In the genomic region with DNA sequence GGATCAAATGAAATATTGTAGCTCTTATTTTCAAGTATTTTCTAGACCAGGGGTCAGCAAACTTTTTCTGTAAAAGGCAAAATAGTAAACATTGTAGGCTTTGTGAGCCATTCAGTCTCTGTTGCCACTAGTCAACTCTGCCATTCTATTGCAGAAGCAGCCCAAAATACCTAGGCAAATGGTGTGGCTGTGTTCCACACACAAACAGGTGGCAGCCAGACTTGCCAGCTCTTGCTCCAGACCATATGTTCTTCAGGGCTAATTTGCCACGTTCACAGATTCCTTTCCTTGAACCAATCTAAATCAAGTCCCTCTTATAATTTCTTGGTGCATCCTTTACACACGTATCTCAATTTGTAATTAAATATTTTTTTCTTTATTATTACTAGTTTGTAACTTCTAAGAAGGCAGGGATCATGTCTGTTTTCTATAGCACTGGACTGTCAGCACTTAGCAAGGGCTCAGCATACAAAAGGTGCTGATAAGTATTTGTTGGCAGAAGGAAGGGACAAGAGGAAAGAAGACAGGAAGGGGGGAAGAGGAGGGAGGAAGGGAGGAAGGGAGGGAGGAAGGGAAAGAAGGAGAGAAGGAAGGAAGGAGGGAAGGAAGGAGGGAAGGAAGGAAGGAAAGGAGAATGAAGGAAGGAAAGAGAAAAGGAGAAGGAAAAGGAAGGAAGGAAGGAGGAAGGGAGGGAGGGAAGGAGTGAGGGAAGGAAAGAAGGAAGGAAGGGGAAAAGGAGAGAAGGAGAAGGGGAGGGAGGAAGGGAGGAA, we compare ENCODE assay signal across 10 cellular contexts.
A peak's percentile ranks its signal among the peaks of the same experiment; 100 is the strongest.
DNase-seq lines count a peak whose midpoint lies in the region; ATAC-seq, FAIRE-seq and TF ChIP-seq lines count a peak whose summit lies in the region.
"Had no signal": no experiment of that assay in that cellular context is flagged by ENCODE, and none has a peak within 500 bp of the region (broad histone marks: within the 10 kb centered on the region; RNA-seq: fewer than 3 reads in every experiment).

No MANE protein-coding gene starts in this region.

- no peaks in the 10 kb centered on the region for H3K27me3 Mint-ChIP-seq in activated CD4-positive, alpha-beta T cell treated with anti-CD3 and anti-CD28 coated beads, Interleukin-2, amount 10 ng/mL, durations not matched to agents 7 days and 5 days

- peaks cover 6% of the 10 kb centered on the region for H3K9me3 Mint-ChIP-seq in activated CD4-positive, alpha-beta T cell treated with anti-CD3 and anti-CD28 coated beads, Interleukin-2, amount 10 ng/mL, durations not matched to agents 7 days and 5 days

- in situ Hi-C loops in HepG2 (cut with HindIII; ENCODE audit: extremely low pct_ligation_motif_present, low pct_unique_long_range_greater_than_20kb): no loop called here
- in situ Hi-C loops in GM23248 (cut with MboI): no loop called here

- no peak for TF ChIP-seq RAD21 in HepG2 (CRISPR knock-in tag; IDR thresholded peaks at IDR 0.05)

- CTCF ChIA-PET in HepG2 (lab: Yijun Ruan, JAX; ENCODE audit: low intra/inter-chr PET ratio, low total read pairs): no interaction called here
- CTCF ChIA-PET in activated CD4-positive, alpha-beta T cell treated with anti-CD3 and anti-CD28 coated beads, Interleukin-2, amount 10 ng/mL, durations not matched to agents 7 days and 5 days (lab: Charles Lee): interaction anchor here (1.7 kb wide), 1 partner anchor 18 kb away, joined by 4 read pairs; no protein-coding TSS in a partner anchor

- no peak overlapping the region for H3K27ac Mint-ChIP-seq in activated CD4-positive, alpha-beta T cell treated with anti-CD3 and anti-CD28 coated beads, Interleukin-2, amount 10 ng/mL, durations not matched to agents 7 days and 5 days

- H3K9me3 ChIP-seq in HepG2 (ENCODE audit: low read length): no peaks in the 10 kb centered on the region
- H3K9me3 ChIP-seq in right lobe of liver: no peaks in the 10 kb centered on the region
- no peaks in the 10 kb centered on the region for H3K9me3 ChIP-seq in GM23248 (ENCODE audit: low read depth)

- POLR2A ChIA-PET in HepG2 (lab: Yijun Ruan, JAX): no interaction called here
- POLR2A ChIA-PET in activated CD4-positive, alpha-beta T cell treated with anti-CD3 and anti-CD28 coated beads, Interleukin-2, amount 10 ng/mL, durations not matched to agents 7 days and 5 days (lab: Charles Lee): no interaction called here

- no TSS peak for BruUV-seq in HepG2 (replicated peaks; lab: Mats Ljungman, UMichigan)

- H3K36me3 ChIP-seq in HepG2 (replicated peaks in 1 of 2; ENCODE audit: control insufficient read depth in 1 of 2, insufficient read depth in 2 of 2, low read length in 2 of 2) (no peaks in the 10 kb centered on the region), right lobe of liver (no peaks in the 10 kb centered on the region), GM23248 (ENCODE audit: low read depth) (no peaks in the 10 kb centered on the region)

- no peaks in the 10 kb centered on the region; the same call in 1 of the 2 replicates for H3K9me2 ChIP-seq in GM23248 (ENCODE audit: insufficient read depth)

- no peak overlapping the region for H3K4me3 Mint-ChIP-seq in activated CD4-positive, alpha-beta T cell treated with anti-CD3 and anti-CD28 coated beads, Interleukin-2, amount 10 ng/mL, durations not matched to agents 7 days and 5 days

- H4K20me1 ChIP-seq in HepG2 (ENCODE audit: insufficient read depth, low read length) (no peaks in the 10 kb centered on the region), GM23248 (ENCODE audit: insufficient read depth) (no peaks in the 10 kb centered on the region)

- TF ChIP-seq EP300 in HepG2 (IDR thresholded peaks at IDR 0.05; ENCODE audit: low read depth in 2 of 2, low read length in 2 of 2) (no peak), HepG2 (CRISPR knock-in tag; IDR thresholded peaks at IDR 0.05; ENCODE audit: borderline replicate concordance) (no peak)

- no peak for DNase-seq in HepG2 (ENCODE audit: low spot score)
- DNase-seq in right lobe of liver: no peak
- no peak for DNase-seq in HCEC 1CT
- DNase-seq in activated effector memory CD4-positive, alpha-beta T cell treated with anti-CD3 and anti-CD28 coated beads, Interleukin-2, amount 50 U/mL, for 16 hours: no peak
- no peak for DNase-seq in activated CD4-positive, alpha-beta T cell treated with anti-CD3 and anti-CD28 coated beads, Interleukin-2, amount 10 ng/mL, durations not matched to agents 7 days and 5 days
- DNase-seq in GM23248: no peak
- DNase-seq: activated gamma-delta T cell treated with Interleukin-2 at 50 U/mL for 16 hours, retina had no signal

- peaks cover 30% of the 10 kb centered on the region for H3K4me1 Mint-ChIP-seq in activated CD4-positive, alpha-beta T cell treated with anti-CD3 and anti-CD28 coated beads, Interleukin-2, amount 10 ng/mL, durations not matched to agents 7 days and 5 days

- H3K4me2 ChIP-seq in HepG2 (ENCODE audit: low read depth, low read length) (no peak overlapping the region), GM23248 (ENCODE audit: unreplicated experiment) (no peak overlapping the region)

- H2AFZ ChIP-seq in HepG2 (ENCODE audit: low read length) (no peak overlapping the region), GM23248 (no peak overlapping the region)

- H3K4me3 ChIP-seq in HepG2 (replicated peaks in 1 of 3; ENCODE audit: insufficient read depth in 1 of 3, low read depth in 2 of 3, low read length in 3 of 3): no peak overlapping the region
- H3K4me3 ChIP-seq in right lobe of liver: no peak overlapping the region
- H3K4me3 ChIP-seq in GM23248: no peak overlapping the region

- peaks cover 13% of the 10 kb centered on the region for H3F3A ChIP-seq in GM23248 (ENCODE audit: insufficient read depth)

- peaks cover 8% of the 10 kb centered on the region; the same call in 1 of the 2 replicates for H3K4me1 ChIP-seq in HepG2 (ENCODE audit: insufficient read depth, low read length)
- no peaks in the 10 kb centered on the region for H3K4me1 ChIP-seq in right lobe of liver
- peaks cover 8% of the 10 kb centered on the region; the same call in 1 of the 2 replicates for H3K4me1 ChIP-seq in GM23248 (ENCODE audit: insufficient read depth)

- H3K36me3 Mint-ChIP-seq in activated CD4-positive, alpha-beta T cell treated with anti-CD3 and anti-CD28 coated beads, Interleukin-2, amount 10 ng/mL, durations not matched to agents 7 days and 5 days (ENCODE audit: low read depth): peaks cover 30% of the 10 kb centered on the region

- H3K9ac ChIP-seq in HepG2 (ENCODE audit: insufficient read depth, low read depth, low read length): no peak overlapping the region
- no peak overlapping the region for H3K9ac ChIP-seq in GM23248

- no peak for ATAC-seq in HepG2
- ATAC-seq in right lobe of liver: no peak
- ATAC-seq in HG03039 (IDR thresholded peaks at IDR 0.05; ENCODE audit: unreplicated experiment): peak; percentile 70

- no peaks in the 10 kb centered on the region; a peak in 1 of 5 replicates for H3K27me3 ChIP-seq in HepG2 (ENCODE audit: control insufficient read depth in 1 of 2, insufficient read depth in 2 of 2, low read length in 2 of 2)
- no peaks in the 10 kb centered on the region for H3K27me3 ChIP-seq in right lobe of liver
- H3K27me3 ChIP-seq in GM23248 (replicated peaks; ENCODE audit: insufficient read depth): no peaks in the 10 kb centered on the region

- intact Hi-C loops in HepG2 (cut with micrococcal nuclease; ENCODE audit: unreplicated experiment) (no loop called here), right lobe of liver (cut with DNase I) (no loop called here)

- H3K79me2 ChIP-seq in HepG2 (ENCODE audit: insufficient read depth, low read length) (no peaks in the 10 kb centered on the region), GM23248 (ENCODE audit: insufficient read depth) (no peaks in the 10 kb centered on the region)

- TF ChIP-seq POLR2A in HepG2 (IDR thresholded peaks at IDR 0.05; ENCODE audit: insufficient read depth in 1 of 2, low read depth in 2 of 2, low read length in 2 of 2) (no peak), right lobe of liver (IDR thresholded peaks at IDR 0.05) (no peak)

- WGBS in HepG2 (ENCODE audit: low lambda C conversion rate): 0% methylated on average over 2 of the region's 2 CpGs
- WGBS in right lobe of liver (ENCODE audit: insufficient coverage, low coverage, low lambda C conversion rate, missing lambda C conversion rate): 50% methylated on average over 2 of the region's 2 CpGs
- WGBS in GM23248 (ENCODE audit: low coverage in 1 of 2, low lambda C conversion rate in 2 of 2, missing lambda C conversion rate in 2 of 2), 2 experiments: 56 to 61% methylated on average over 2 of the region's 2 CpGs

- H3K27ac ChIP-seq in HepG2 (ENCODE audit: extremely low read length, insufficient read depth, low read length) (no peak overlapping the region), right lobe of liver (no peak overlapping the region), VCaP (peak overlapping the region; percentile 51), GM23248 (no peak overlapping the region)

- FAIRE-seq in HepG2 (lab: Jason Lieb, UNC): no peak

- TF ChIP-seq CTCF in HepG2 (CRISPR knock-in tag; IDR thresholded peaks at IDR 0.05): no peak
- no peak for TF ChIP-seq CTCF in right lobe of liver (IDR thresholded peaks at IDR 0.05)
- no peak for TF ChIP-seq CTCF in VCaP (conservative IDR thresholded peaks at IDR 0.05)

TF ChIP-seq in HepG2, 621 proteins besides CTCF, POLR2A, EP300 and RAD21:
- TF ChIP-seq, protein P1, sequence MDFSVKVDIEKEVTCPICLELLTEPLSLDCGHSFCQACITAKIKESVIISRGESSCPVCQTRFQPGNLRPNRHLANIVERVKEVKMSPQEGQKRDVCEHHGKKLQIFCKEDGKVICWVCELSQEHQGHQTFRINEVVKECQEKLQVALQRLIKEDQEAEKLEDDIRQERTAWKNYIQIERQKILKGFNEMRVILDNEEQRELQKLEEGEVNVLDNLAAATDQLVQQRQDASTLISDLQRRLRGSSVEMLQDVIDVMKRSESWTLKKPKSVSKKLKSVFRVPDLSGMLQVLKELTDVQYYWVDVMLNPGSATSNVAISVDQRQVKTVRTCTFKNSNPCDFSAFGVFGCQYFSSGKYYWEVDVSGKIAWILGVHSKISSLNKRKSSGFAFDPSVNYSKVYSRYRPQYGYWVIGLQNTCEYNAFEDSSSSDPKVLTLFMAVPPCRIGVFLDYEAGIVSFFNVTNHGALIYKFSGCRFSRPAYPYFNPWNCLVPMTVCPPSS (IDR thresholded peaks at IDR 0.05): 0 out of 2 replicates have a peak, but pooled peaks have one; percentile 38
- no peak for TF ChIP-seq HOXA7 (CRISPR knock-in tag; IDR thresholded peaks at IDR 0.05)
